2 cellular contexts compared by ENCODE assay signal in genomic region chr2:215826838-215827441, GRCh38.
TF ChIP-seq lines count a peak whose summit lies in the region.

No MANE protein-coding gene starts in this region.

TF ChIP-seq in SK-N-SH treated with all-trans-retinoic acid at 6 μM for 48 hours, 23 proteins besides CTCF, POLR2A, EP300 and RAD21:
- TF ChIP-seq CREB5 (CRISPR knock-in tag; IDR thresholded peaks at IDR 0.05; ENCODE audit: low read depth) (no peak), OSR1 (CRISPR knock-in tag; IDR thresholded peaks at IDR 0.05) (no peak), ZNF565 (CRISPR knock-in tag; conservative IDR thresholded peaks at IDR 0.05; ENCODE audit: low read depth) (no peak), TCF4 (CRISPR knock-in tag; IDR thresholded peaks at IDR 0.05; ENCODE audit: borderline replicate concordance) (no peak)

TF ChIP-seq in SK-N-SH, 30 proteins besides CTCF, POLR2A, EP300 and RAD21:
- no peak for TF ChIP-seq ZBTB33 (IDR thresholded peaks at IDR 0.05; ENCODE audit: borderline replicate concordance, low read depth)
- TF ChIP-seq NRF1 (IDR thresholded peaks at IDR 0.05; ENCODE audit: low read depth, low read length), result no peak
- TF ChIP-seq RFX5 (IDR thresholded peaks at IDR 0.05; ENCODE audit: low read length), result no peak
- no peak for TF ChIP-seq PBX3 (IDR thresholded peaks at IDR 0.05)
- no peak for TF ChIP-seq FOXM1 (IDR thresholded peaks at IDR 0.05; ENCODE audit: low read depth)
- TF ChIP-seq ELF1 (IDR thresholded peaks at IDR 0.05), result no peak
- no peak for TF ChIP-seq USF2 (IDR thresholded peaks at IDR 0.05; ENCODE audit: borderline replicate concordance, low read depth, low read length)
- TF ChIP-seq FOSL2 (IDR thresholded peaks at IDR 0.05; ENCODE audit: borderline replicate concordance, low read depth), result no peak
- no peak for TF ChIP-seq RXRA (IDR thresholded peaks at IDR 0.05; ENCODE audit: borderline replicate concordance, low read depth)
- TF ChIP-seq MXI1 (IDR thresholded peaks at IDR 0.05; ENCODE audit: low read depth, low read length), result no peak
- no peak for TF ChIP-seq YY1 (IDR thresholded peaks at IDR 0.05; ENCODE audit: low read depth)
